13 cellular contexts compared by ENCODE assay signal in genomic region chr1:235100124-235100801, GRCh38. TPM values are rescaled to one million over a fixed set of nuclear protein-coding genes. Genes with fewer than 3 reads are reported as not detected.
DNase-seq lines count a peak whose midpoint lies in the region; ATAC-seq and TF ChIP-seq lines count a peak whose summit lies in the region.
"Had no signal": no experiment of that assay in that cellular context is flagged by ENCODE, and none has a peak within 500 bp of the region (broad histone marks: within the 10 kb centered on the region; RNA-seq: fewer than 3 reads in every experiment).

No MANE protein-coding gene starts in this region.

- H3K9me3 ChIP-seq in BE2C (no peaks in the 10 kb centered on the region), WERI-Rb-1 (ENCODE audit: severe bottlenecking) (no peaks in the 10 kb centered on the region)

- no peak overlapping the region for H3K27ac ChIP-seq in WERI-Rb-1

- DNase-seq in BE2C (peak; percentile 33), WERI-Rb-1 (peak; percentile 55), iPS-NIHi11 (ENCODE audit: low spot score) (peak; percentile 53), HK-2 (ENCODE audit: unreplicated experiment) (no peak), posterior cingulate gyrus (no peak)
- DNase-seq: dorsolateral prefrontal cortex; NCI-H2171 treated with DMSO at 0.1 percent for 48 hours; stimulated activated CD4-positive, alpha-beta T cell treated with anti-CD3 and anti-CD28 coated beads, Interleukin-4, amount 100 ng/mL, for 24 hours; T-helper 1 cell had no signal

- intact Hi-C loops in posterior cingulate gyrus (cut with DNase I) = loop anchor here (5.0 kb wide), 1 partner anchor 317 kb away; no protein-coding TSS in a partner anchor

- no peak for TF ChIP-seq CTCF in BE2C (IDR thresholded peaks at IDR 0.05; ENCODE audit: low read depth, low read length)
- no peak for TF ChIP-seq CTCF in WERI-Rb-1 (IDR thresholded peaks at IDR 0.05; ENCODE audit: low read depth, low read length)

- H3K4me3 ChIP-seq in BE2C (ENCODE audit: low read depth, low read length) = no peak overlapping the region
- no peak overlapping the region for H3K4me3 ChIP-seq in WERI-Rb-1 (ENCODE audit: low read depth, low read length)
- H3K4me3 ChIP-seq: dorsolateral prefrontal cortex had no signal

- H3K36me3 ChIP-seq in BE2C (no peaks in the 10 kb centered on the region), WERI-Rb-1 (no peaks in the 10 kb centered on the region)

- no peaks in the 10 kb centered on the region for H3K27me3 ChIP-seq in BE2C
- no peaks in the 10 kb centered on the region for H3K27me3 ChIP-seq in WERI-Rb-1 (ENCODE audit: insufficient read depth, low read depth, severe bottlenecking)
- H3K27me3 ChIP-seq: dorsolateral prefrontal cortex had no signal

- H3K4me1 ChIP-seq in BE2C = no peaks in the 10 kb centered on the region; the same call in 1 of the 2 replicates

- ATAC-seq in GM19438 (IDR thresholded peaks at IDR 0.05; ENCODE audit: low read depth, unreplicated experiment) = peak; percentile 45
- no peak for ATAC-seq in HG03354 (IDR thresholded peaks at IDR 0.05; ENCODE audit: poor library complexity, severe bottlenecking, unreplicated experiment)
- ATAC-seq in HG03135 (IDR thresholded peaks at IDR 0.05; ENCODE audit: unreplicated experiment) = no peak
- ATAC-seq: stimulated activated effector memory CD8-positive, alpha-beta T cell treated with anti-CD3 and anti-CD28 coated beads, Interleukin-12 subunit alpha, Interleukin-12 subunit beta, amount 100 ng/mL, for 72 hours had no signal

RNA-seq across cellular contexts. Expression of gene TOMM20, which starts 28.4 kb away (rescaled TPM):
- polyA plus RNA-seq in BE2C (2012; ENCODE audit: insufficient read depth, insufficient read length, low read depth) = 206 TPM

Comparison
In these comparisons a context has a peak if more than half of its experiments do, and no peak if none do; other contexts are left out.
1. DNase-seq: peak in BE2C (single experiment), WERI-Rb-1 (single experiment) and iPS-NIHi11 (single experiment); none in HK-2 (single experiment) and posterior cingulate gyrus (0 of 10).